ENCODE assay signal across 8 cellular contexts in genomic region chr14:22653012-22653621, GRCh38. TPM values are rescaled to one million over a fixed set of nuclear protein-coding genes. Genes with fewer than 3 reads are reported as not detected.
DNase-seq lines count a peak whose midpoint lies in the region; ATAC-seq and TF ChIP-seq lines count a peak whose summit lies in the region.

No MANE protein-coding gene starts in this region.

- H3K4me1 ChIP-seq in effector memory CD4-positive, alpha-beta T cell (ENCODE audit: control insufficient read depth, insufficient read depth, low read length, poor library complexity, severe bottlenecking): no peaks in the 10 kb centered on the region
- H3K4me1 ChIP-seq in mucosa of descending colon (ENCODE audit: low read depth): no peaks in the 10 kb centered on the region

- H3K9me3 ChIP-seq in effector memory CD4-positive, alpha-beta T cell (ENCODE audit: control insufficient read depth, low read length): no peaks in the 10 kb centered on the region
- no peaks in the 10 kb centered on the region for H3K9me3 ChIP-seq in mucosa of descending colon

- TF ChIP-seq CTCF in mucosa of descending colon (IDR thresholded peaks at IDR 0.05): peak; percentile 71

- H3K27me3 ChIP-seq in effector memory CD4-positive, alpha-beta T cell (replicated peaks; ENCODE audit: control insufficient read depth, insufficient read depth, low read length, poor library complexity, severe bottlenecking): no peaks in the 10 kb centered on the region

- no peak overlapping the region for H3K27ac ChIP-seq in effector memory CD4-positive, alpha-beta T cell (ENCODE audit: insufficient read depth, low read length, poor library complexity, severe bottlenecking)

- no peaks in the 10 kb centered on the region for H3K36me3 ChIP-seq in effector memory CD4-positive, alpha-beta T cell (ENCODE audit: control insufficient read depth, insufficient read depth, low read length)
- no peaks in the 10 kb centered on the region for H3K36me3 ChIP-seq in mucosa of descending colon (ENCODE audit: low read depth)

- intact Hi-C loops in mucosa of descending colon (cut with DNase I, micrococcal nuclease): loop anchor here in 1 of 2 donors (5.0 kb wide), 1 partner anchor 96 kb away; no protein-coding TSS in a partner anchor

- DNase-seq in DMS153 (lab: John Stamatoyannopoulos, UW) (peak; percentile 7), NCI-H460 (ENCODE audit: extremely low read depth, low read depth) (peak; percentile 76), mucosa of descending colon (peak in 2 of 3 donors; percentile 70 to 82), putamen (ENCODE audit: low spot score) (no peak)
- peak; percentile 13 to 35 for DNase-seq in activated CD4-positive, alpha-beta T cell treated with anti-CD3 and anti-CD28 coated beads, Interleukin-2, amount 50 U/mL, for 24 hours (ENCODE audit: low read depth in 1 of 2, low spot score in 1 of 2)
- peak; percentile 10 to 26 (median 18) for DNase-seq in effector memory CD4-positive, alpha-beta T cell
- DNase-seq in stimulated activated naive CD8-positive, alpha-beta T cell treated with anti-CD3 and anti-CD28 coated beads, Interleukin-15, Interleukin-2, amounts not matched to agents 100 U/mL and 50 U/mL, for 24 hours: peak; percentile 60

- no peak overlapping the region for H3K4me3 ChIP-seq in effector memory CD4-positive, alpha-beta T cell (ENCODE audit: insufficient read depth, low read depth, low read length, poor library complexity, severe bottlenecking)
- H3K4me3 ChIP-seq in mucosa of descending colon: no peak overlapping the region

- peak; percentile 53 for ATAC-seq in HG02610 (IDR thresholded peaks at IDR 0.05; ENCODE audit: unreplicated experiment)
- ATAC-seq in mucosa of descending colon: peak; percentile 90
- peak; percentile 72 for ATAC-seq in stimulated activated naive CD8-positive, alpha-beta T cell treated with anti-CD3 and anti-CD28 coated beads, Interleukin-15, Interleukin-2, amounts not matched to agents 100 U/mL and 50 U/mL, for 24 hours

RNA-seq across cellular contexts. Expression of gene OR6J1, which starts 9.0 kb away (rescaled TPM):
- not detected in 2 replicates for total RNA-seq in NCI-H460 (2014; rRNA removed; shearing (Covaris generic))
- not detected in 2 replicates for polyA plus RNA-seq in NCI-H460 (2014; cell fraction: nucleus; rRNA removed)
- total RNA-seq in mucosa of descending colon: not detected

RNA-seq across cellular contexts. Expression of gene ABHD4, which starts 55.0 kb away (rescaled TPM):
- total RNA-seq in NCI-H460 (2014; rRNA removed; shearing (Covaris generic)): 39.3 and 39.7 TPM in 2 replicates
- 33.7 and 40.2 TPM in 2 replicates for polyA plus RNA-seq in NCI-H460 (2014; cell fraction: nucleus; rRNA removed)
- total RNA-seq in mucosa of descending colon: 10 to 100 TPM; 19.3 to 28.4 (median 26.3) TPM
